In genomic region chr6:147222160-147222838, GRCh38 we compare ENCODE assay signal across 1 cellular context.
TF ChIP-seq lines count a peak whose summit lies in the region.

No MANE protein-coding gene starts in this region.

TF ChIP-seq in K562, 482 proteins besides CTCF, POLR2A, EP300 and RAD21 (continued from another document and continues in another):
- TF ChIP-seq TRIM24 (IDR thresholded peaks at IDR 0.05) (peak in 1 of 2 experiments; percentile 77; a peak in 2 of 4 replicates), ZKSCAN8 (CRISPR knock-in tag; IDR thresholded peaks at IDR 0.05) (no peak), FIP1L1 (IDR thresholded peaks at IDR 0.05; ENCODE audit: low read depth, low read length, poor library complexity, severe bottlenecking) (no peak), ARNT (IDR thresholded peaks at IDR 0.05) (peak in 1 of 2 experiments; percentile 66; a peak in 1 of 4 replicates), BCOR (IDR thresholded peaks at IDR 0.05) (no peak), FOXO4 (CRISPR knock-in tag; IDR thresholded peaks at IDR 0.05) (no peak), RUNX1 (IDR thresholded peaks at IDR 0.05; ENCODE audit: low read depth) (no peak), ZNF584 (CRISPR knock-in tag; IDR thresholded peaks at IDR 0.05; ENCODE audit: low read depth) (no peak), HBP1 (CRISPR knock-in tag; IDR thresholded peaks at IDR 0.05) (no peak), ARID1B (IDR thresholded peaks at IDR 0.05) (peak; percentile 93), ZNF239 (CRISPR knock-in tag; IDR thresholded peaks at IDR 0.05) (peak; percentile 47; the same call in 1 of the 2 replicates), PHF21A (IDR thresholded peaks at IDR 0.05; ENCODE audit: borderline replicate concordance, low read depth) (0 out of 2 replicates have a peak, but pooled peaks have one; percentile 34), KDM2B (CRISPR knock-in tag; IDR thresholded peaks at IDR 0.05) (no peak), ADNP (tag; IDR thresholded peaks at IDR 0.05) (no peak), SMARCA4 (IDR thresholded peaks at IDR 0.05) (peak; percentile 88; the same call in 1 of the 2 replicates), PYGO2 (tag; IDR thresholded peaks at IDR 0.05) (no peak), NFE2L1 (tag; IDR thresholded peaks at IDR 0.05; ENCODE audit: borderline replicate concordance, low read depth) (no peak), BRF2 (IDR thresholded peaks at IDR 0.05; ENCODE audit: borderline replicate concordance, insufficient read depth, insufficient read length) (no peak), ZNF212 (CRISPR knock-in tag; IDR thresholded peaks at IDR 0.05) (no peak), LARP7 (IDR thresholded peaks at IDR 0.05) (no peak), ZNF507 (tag; conservative IDR thresholded peaks at IDR 0.05) (no peak), MYBL2 (IDR thresholded peaks at IDR 0.05; ENCODE audit: low read depth) (no peak; the same call in 1 of the 2 replicates), MYBL2 (CRISPR knock-in tag; IDR thresholded peaks at IDR 0.05; ENCODE audit: borderline replicate concordance) (no peak), E2F3 (CRISPR knock-in tag; IDR thresholded peaks at IDR 0.05) (no peak), SMC3 (conservative IDR thresholded peaks at IDR 0.05; ENCODE audit: insufficient read depth, low read depth, low read length) (no peak), THRAP3 (IDR thresholded peaks at IDR 0.05; ENCODE audit: borderline replicate concordance) (no peak), EHMT2 (IDR thresholded peaks at IDR 0.05) (peak; percentile 30; the same call in 1 of the 2 replicates), TAF15 (IDR thresholded peaks at IDR 0.05; ENCODE audit: low read depth, low read length) (no peak), SOX6 (IDR thresholded peaks at IDR 0.05) (peak; percentile 46), ZNF408 (CRISPR knock-in tag; IDR thresholded peaks at IDR 0.05; ENCODE audit: low read depth) (no peak), GATA2 (CRISPR knock-in tag; IDR thresholded peaks at IDR 0.05) (no peak)
- TF ChIP-seq, protein P1, sequence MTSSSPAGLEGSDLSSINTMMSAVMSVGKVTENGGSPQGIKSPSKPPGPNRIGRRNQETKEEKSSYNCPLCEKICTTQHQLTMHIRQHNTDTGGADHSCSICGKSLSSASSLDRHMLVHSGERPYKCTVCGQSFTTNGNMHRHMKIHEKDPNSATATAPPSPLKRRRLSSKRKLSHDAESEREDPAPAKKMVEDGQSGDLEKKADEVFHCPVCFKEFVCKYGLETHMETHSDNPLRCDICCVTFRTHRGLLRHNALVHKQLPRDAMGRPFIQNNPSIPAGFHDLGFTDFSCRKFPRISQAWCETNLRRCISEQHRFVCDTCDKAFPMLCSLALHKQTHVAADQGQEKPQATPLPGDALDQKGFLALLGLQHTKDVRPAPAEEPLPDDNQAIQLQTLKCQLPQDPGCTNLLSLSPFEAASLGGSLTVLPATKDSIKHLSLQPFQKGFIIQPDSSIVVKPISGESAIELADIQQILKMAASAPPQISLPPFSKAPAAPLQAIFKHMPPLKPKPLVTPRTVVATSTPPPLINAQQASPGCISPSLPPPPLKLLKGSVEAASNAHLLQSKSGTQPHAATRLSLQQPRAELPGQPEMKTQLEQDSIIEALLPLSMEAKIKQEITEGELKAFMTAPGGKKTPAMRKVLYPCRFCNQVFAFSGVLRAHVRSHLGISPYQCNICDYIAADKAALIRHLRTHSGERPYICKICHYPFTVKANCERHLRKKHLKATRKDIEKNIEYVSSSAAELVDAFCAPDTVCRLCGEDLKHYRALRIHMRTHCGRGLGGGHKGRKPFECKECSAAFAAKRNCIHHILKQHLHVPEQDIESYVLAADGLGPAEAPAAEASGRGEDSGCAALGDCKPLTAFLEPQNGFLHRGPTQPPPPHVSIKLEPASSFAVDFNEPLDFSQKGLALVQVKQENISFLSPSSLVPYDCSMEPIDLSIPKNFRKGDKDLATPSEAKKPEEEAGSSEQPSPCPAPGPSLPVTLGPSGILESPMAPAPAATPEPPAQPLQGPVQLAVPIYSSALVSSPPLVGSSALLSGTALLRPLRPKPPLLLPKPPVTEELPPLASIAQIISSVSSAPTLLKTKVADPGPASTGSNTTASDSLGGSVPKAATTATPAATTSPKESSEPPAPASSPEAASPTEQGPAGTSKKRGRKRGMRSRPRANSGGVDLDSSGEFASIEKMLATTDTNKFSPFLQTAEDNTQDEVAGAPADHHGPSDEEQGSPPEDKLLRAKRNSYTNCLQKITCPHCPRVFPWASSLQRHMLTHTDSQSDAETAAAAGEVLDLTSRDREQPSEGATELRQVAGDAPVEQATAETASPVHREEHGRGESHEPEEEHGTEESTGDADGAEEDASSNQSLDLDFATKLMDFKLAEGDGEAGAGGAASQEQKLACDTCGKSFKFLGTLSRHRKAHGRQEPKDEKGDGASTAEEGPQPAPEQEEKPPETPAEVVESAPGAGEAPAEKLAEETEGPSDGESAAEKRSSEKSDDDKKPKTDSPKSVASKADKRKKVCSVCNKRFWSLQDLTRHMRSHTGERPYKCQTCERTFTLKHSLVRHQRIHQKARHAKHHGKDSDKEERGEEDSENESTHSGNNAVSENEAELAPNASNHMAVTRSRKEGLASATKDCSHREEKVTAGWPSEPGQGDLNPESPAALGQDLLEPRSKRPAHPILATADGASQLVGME (CRISPR knock-in tag; IDR thresholded peaks at IDR 0.05), result no peak
- TF ChIP-seq, protein P2, sequence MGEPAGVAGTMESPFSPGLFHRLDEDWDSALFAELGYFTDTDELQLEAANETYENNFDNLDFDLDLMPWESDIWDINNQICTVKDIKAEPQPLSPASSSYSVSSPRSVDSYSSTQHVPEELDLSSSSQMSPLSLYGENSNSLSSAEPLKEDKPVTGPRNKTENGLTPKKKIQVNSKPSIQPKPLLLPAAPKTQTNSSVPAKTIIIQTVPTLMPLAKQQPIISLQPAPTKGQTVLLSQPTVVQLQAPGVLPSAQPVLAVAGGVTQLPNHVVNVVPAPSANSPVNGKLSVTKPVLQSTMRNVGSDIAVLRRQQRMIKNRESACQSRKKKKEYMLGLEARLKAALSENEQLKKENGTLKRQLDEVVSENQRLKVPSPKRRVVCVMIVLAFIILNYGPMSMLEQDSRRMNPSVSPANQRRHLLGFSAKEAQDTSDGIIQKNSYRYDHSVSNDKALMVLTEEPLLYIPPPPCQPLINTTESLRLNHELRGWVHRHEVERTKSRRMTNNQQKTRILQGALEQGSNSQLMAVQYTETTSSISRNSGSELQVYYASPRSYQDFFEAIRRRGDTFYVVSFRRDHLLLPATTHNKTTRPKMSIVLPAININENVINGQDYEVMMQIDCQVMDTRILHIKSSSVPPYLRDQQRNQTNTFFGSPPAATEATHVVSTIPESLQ (CRISPR knock-in tag; IDR thresholded peaks at IDR 0.05), result no peak
- TF ChIP-seq, protein P3, sequence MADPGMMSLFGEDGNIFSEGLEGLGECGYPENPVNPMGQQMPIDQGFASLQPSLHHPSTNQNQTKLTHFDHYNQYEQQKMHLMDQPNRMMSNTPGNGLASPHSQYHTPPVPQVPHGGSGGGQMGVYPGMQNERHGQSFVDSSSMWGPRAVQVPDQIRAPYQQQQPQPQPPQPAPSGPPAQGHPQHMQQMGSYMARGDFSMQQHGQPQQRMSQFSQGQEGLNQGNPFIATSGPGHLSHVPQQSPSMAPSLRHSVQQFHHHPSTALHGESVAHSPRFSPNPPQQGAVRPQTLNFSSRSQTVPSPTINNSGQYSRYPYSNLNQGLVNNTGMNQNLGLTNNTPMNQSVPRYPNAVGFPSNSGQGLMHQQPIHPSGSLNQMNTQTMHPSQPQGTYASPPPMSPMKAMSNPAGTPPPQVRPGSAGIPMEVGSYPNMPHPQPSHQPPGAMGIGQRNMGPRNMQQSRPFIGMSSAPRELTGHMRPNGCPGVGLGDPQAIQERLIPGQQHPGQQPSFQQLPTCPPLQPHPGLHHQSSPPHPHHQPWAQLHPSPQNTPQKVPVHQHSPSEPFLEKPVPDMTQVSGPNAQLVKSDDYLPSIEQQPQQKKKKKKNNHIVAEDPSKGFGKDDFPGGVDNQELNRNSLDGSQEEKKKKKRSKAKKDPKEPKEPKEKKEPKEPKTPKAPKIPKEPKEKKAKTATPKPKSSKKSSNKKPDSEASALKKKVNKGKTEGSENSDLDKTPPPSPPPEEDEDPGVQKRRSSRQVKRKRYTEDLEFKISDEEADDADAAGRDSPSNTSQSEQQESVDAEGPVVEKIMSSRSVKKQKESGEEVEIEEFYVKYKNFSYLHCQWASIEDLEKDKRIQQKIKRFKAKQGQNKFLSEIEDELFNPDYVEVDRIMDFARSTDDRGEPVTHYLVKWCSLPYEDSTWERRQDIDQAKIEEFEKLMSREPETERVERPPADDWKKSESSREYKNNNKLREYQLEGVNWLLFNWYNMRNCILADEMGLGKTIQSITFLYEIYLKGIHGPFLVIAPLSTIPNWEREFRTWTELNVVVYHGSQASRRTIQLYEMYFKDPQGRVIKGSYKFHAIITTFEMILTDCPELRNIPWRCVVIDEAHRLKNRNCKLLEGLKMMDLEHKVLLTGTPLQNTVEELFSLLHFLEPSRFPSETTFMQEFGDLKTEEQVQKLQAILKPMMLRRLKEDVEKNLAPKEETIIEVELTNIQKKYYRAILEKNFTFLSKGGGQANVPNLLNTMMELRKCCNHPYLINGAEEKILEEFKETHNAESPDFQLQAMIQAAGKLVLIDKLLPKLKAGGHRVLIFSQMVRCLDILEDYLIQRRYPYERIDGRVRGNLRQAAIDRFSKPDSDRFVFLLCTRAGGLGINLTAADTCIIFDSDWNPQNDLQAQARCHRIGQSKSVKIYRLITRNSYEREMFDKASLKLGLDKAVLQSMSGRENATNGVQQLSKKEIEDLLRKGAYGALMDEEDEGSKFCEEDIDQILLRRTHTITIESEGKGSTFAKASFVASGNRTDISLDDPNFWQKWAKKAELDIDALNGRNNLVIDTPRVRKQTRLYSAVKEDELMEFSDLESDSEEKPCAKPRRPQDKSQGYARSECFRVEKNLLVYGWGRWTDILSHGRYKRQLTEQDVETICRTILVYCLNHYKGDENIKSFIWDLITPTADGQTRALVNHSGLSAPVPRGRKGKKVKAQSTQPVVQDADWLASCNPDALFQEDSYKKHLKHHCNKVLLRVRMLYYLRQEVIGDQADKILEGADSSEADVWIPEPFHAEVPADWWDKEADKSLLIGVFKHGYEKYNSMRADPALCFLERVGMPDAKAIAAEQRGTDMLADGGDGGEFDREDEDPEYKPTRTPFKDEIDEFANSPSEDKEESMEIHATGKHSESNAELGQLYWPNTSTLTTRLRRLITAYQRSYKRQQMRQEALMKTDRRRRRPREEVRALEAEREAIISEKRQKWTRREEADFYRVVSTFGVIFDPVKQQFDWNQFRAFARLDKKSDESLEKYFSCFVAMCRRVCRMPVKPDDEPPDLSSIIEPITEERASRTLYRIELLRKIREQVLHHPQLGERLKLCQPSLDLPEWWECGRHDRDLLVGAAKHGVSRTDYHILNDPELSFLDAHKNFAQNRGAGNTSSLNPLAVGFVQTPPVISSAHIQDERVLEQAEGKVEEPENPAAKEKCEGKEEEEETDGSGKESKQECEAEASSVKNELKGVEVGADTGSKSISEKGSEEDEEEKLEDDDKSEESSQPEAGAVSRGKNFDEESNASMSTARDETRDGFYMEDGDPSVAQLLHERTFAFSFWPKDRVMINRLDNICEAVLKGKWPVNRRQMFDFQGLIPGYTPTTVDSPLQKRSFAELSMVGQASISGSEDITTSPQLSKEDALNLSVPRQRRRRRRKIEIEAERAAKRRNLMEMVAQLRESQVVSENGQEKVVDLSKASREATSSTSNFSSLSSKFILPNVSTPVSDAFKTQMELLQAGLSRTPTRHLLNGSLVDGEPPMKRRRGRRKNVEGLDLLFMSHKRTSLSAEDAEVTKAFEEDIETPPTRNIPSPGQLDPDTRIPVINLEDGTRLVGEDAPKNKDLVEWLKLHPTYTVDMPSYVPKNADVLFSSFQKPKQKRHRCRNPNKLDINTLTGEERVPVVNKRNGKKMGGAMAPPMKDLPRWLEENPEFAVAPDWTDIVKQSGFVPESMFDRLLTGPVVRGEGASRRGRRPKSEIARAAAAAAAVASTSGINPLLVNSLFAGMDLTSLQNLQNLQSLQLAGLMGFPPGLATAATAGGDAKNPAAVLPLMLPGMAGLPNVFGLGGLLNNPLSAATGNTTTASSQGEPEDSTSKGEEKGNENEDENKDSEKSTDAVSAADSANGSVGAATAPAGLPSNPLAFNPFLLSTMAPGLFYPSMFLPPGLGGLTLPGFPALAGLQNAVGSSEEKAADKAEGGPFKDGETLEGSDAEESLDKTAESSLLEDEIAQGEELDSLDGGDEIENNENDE (IDR thresholded peaks at IDR 0.05; ENCODE audit: low read depth, low read length), result no peak
